In the genomic region with DNA sequence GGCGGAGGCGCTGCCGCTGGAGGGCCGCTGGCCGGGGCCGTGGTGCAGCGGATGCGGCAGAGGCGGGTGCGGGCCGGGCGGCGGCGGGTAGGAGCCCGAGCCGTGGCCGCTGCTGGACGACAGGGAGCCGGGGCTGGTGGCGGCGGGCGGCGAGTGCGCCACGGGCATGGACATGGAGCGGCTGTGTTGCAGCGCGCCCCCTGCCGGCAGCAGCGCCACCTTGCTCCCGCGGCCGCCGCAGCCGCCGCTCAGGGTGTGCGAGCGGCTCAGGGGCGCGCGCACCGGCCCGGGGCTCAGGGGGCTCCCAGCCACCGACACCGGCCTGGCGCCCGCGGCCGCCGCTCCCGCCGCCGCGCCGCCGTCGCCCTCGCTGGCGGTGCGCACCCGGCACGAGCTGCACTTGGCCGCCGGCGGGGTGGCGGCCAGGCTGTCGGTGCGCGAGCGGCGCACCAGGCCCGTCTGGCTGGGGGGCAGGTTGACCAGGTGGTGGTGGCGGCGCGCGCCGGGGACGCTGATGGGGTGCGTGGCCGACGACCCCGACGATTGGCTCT, we compare ENCODE assay signal across 8 cellular contexts. TPM values are rescaled to one million over a fixed set of nuclear protein-coding genes. Genes with fewer than 3 reads are reported as not detected.
DNase-seq lines count a peak whose midpoint lies in the region; ATAC-seq and TF ChIP-seq lines count a peak whose summit lies in the region.

No MANE protein-coding gene starts in this region.

- no peaks in the 10 kb centered on the region for H3K27me3 ChIP-seq in neutrophil

- no peaks in the 10 kb centered on the region for H3K9me3 Mint-ChIP-seq in activated naive CD8-positive, alpha-beta T cell (ENCODE audit: low read depth)
- peaks cover 2% of the 10 kb centered on the region for H3K9me3 Mint-ChIP-seq in glutamatergic neuron (ENCODE audit: unreplicated experiment)
- no peaks in the 10 kb centered on the region for H3K9me3 Mint-ChIP-seq in type B pancreatic cell

- peak overlapping the region; percentile 70 for H3K4me3 Mint-ChIP-seq in activated naive CD8-positive, alpha-beta T cell
- H3K4me3 Mint-ChIP-seq in glutamatergic neuron (ENCODE audit: unreplicated experiment) (peak overlapping the region; percentile 78), type B pancreatic cell (peak overlapping the region; percentile 85)

- H3K36me3 ChIP-seq in neutrophil: peaks cover 49% of the 10 kb centered on the region

- DNase-seq in AG08396 (ENCODE audit: low spot score) (peak; percentile 86), HEK293T (ENCODE audit: extremely low spot score) (peak; percentile 50), SHP77 treated with DMSO at 0.1 percent for 48 hours (lab: John Stamatoyannopoulos, UW) (peak; percentile 71), glutamatergic neuron (peak; percentile 92), type B pancreatic cell (ENCODE audit: extremely low spot score, unreplicated experiment) (peak; percentile 90)

- TF ChIP-seq CTCF in glutamatergic neuron (IDR thresholded peaks at IDR 0.05; ENCODE audit: partially characterized antibody, unreplicated experiment) (peak; percentile 72), neutrophil (IDR thresholded peaks at IDR 0.05) (peak; percentile 78), type B pancreatic cell (conservative IDR thresholded peaks at IDR 0.05) (peak; percentile 79)

- H3K27ac Mint-ChIP-seq in activated naive CD8-positive, alpha-beta T cell: no peak overlapping the region
- H3K27ac Mint-ChIP-seq in glutamatergic neuron (ENCODE audit: unreplicated experiment) (no peak overlapping the region), type B pancreatic cell (no peak overlapping the region)

- no peaks in the 10 kb centered on the region for H3K27me3 Mint-ChIP-seq in activated naive CD8-positive, alpha-beta T cell
- H3K27me3 Mint-ChIP-seq in glutamatergic neuron (ENCODE audit: unreplicated experiment): peaks cover 5% of the 10 kb centered on the region
- peaks cover 15% of the 10 kb centered on the region for H3K27me3 Mint-ChIP-seq in type B pancreatic cell

- H3K36me3 Mint-ChIP-seq in activated naive CD8-positive, alpha-beta T cell: no peaks in the 10 kb centered on the region
- no peaks in the 10 kb centered on the region for H3K36me3 Mint-ChIP-seq in glutamatergic neuron (ENCODE audit: unreplicated experiment)
- H3K36me3 Mint-ChIP-seq in type B pancreatic cell: peaks cover 16% of the 10 kb centered on the region

- peaks cover 33% of the 10 kb centered on the region for H3K4me1 Mint-ChIP-seq in activated naive CD8-positive, alpha-beta T cell (ENCODE audit: low read depth)
- H3K4me1 Mint-ChIP-seq in glutamatergic neuron (ENCODE audit: low read depth, unreplicated experiment) (peaks cover 15% of the 10 kb centered on the region), type B pancreatic cell (ENCODE audit: unreplicated experiment) (peaks cover 19% of the 10 kb centered on the region)

- peaks cover 65% of the 10 kb centered on the region in 2 experiments for H3K4me1 ChIP-seq in neutrophil (ENCODE audit: control insufficient read depth in 1 of 2, insufficient read depth in 1 of 2, low read depth in 1 of 2, low read length in 1 of 2)

- CTCF ChIA-PET in HEK293T (lab: Yijun Ruan, JAX): interaction anchor here (0.7 kb wide), 1 partner anchor 36 kb away, joined by 3 read pairs; no protein-coding TSS in a partner anchor

- POLR2A ChIA-PET in HEK293T (lab: Yijun Ruan, JAX): no interaction called here

- ATAC-seq in HG03460 (IDR thresholded peaks at IDR 0.05; ENCODE audit: unreplicated experiment): no peak

- H3K27ac ChIP-seq in neutrophil: peak overlapping the region; percentile 98

- no peaks in the 10 kb centered on the region for H3K9me3 ChIP-seq in neutrophil

- H3K4me3 ChIP-seq in neutrophil (ENCODE audit: low read depth in 1 of 2, low read length in 1 of 2): peak overlapping the region; percentile 85 to 100

TF ChIP-seq in HEK293T, 16 proteins besides CTCF, POLR2A, EP300 and RAD21:
- TF ChIP-seq CTBP1 (IDR thresholded peaks at IDR 0.05; ENCODE audit: borderline replicate concordance) (no peak), FOXA1 (IDR thresholded peaks at IDR 0.05) (no peak), TARDBP (IDR thresholded peaks at IDR 0.05) (no peak), PKNOX1 (IDR thresholded peaks at IDR 0.05) (no peak), HDGF (IDR thresholded peaks at IDR 0.05; ENCODE audit: borderline replicate concordance) (no peak), SP1 (IDR thresholded peaks at IDR 0.05) (no peak), BHLHE40 (IDR thresholded peaks at IDR 0.05; ENCODE audit: borderline replicate concordance) (no peak), L3MBTL2 (conservative IDR thresholded peaks at IDR 0.05) (no peak), NFRKB (IDR thresholded peaks at IDR 0.05) (no peak), FOXK2 (IDR thresholded peaks at IDR 0.05) (no peak), ARNT (IDR thresholded peaks at IDR 0.05) (no peak), ELF4 (IDR thresholded peaks at IDR 0.05) (no peak), ZNF384 (IDR thresholded peaks at IDR 0.05) (no peak), SUZ12 (IDR thresholded peaks at IDR 0.05) (no peak)

RNA-seq across cellular contexts. Expression of gene IRS2, which starts 1.7 kb away (rescaled TPM):
- total RNA-seq in glutamatergic neuron (ENCODE audit: unreplicated experiment): 27.0 TPM
- 19.4 and 30.1 TPM in 2 replicates for total RNA-seq in type B pancreatic cell (ENCODE audit: low replicate concordance)
